17 cellular contexts compared by ENCODE assay signal in the genomic region with DNA sequence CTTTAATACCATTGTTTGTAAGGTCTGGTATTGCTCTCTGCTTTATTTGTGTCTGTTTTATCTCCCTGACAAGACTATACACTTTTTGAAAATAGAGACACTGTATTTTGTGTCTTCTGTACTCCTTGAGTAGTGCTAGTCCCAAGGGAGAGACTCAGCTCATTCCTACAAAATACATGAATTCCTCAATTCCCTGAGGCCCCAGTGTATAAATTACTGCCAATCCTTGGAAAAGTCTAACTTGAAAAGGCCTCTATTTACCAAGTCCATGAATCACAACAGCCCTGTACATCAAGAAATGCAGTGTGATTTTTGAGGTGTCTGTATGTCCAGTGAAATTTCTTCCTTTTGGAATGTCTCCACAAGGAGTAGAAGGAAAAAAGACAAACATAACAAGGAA. TPM values are rescaled to one million over a fixed set of nuclear protein-coding genes. Genes with fewer than 3 reads are reported as not detected.
DNase-seq lines count a peak whose midpoint lies in the region; ATAC-seq, FAIRE-seq and TF ChIP-seq lines count a peak whose summit lies in the region.
"Had no signal": no experiment of that assay in that cellular context is flagged by ENCODE, and none has a peak within 500 bp of the region (broad histone marks: within the 10 kb centered on the region; RNA-seq: fewer than 3 reads in every experiment).

No MANE protein-coding gene starts in this region.

- TF ChIP-seq RAD21 in A549 (conservative IDR thresholded peaks at IDR 0.05 in 1 of 2, IDR thresholded peaks at IDR 0.05 in 1 of 2), result no peak

- H3K36me3 ChIP-seq in GM23248 (ENCODE audit: low read depth), result no peaks in the 10 kb centered on the region

- H3K4me1 ChIP-seq in A549 (peaks cover 69% of the 10 kb centered on the region), GM23248 (ENCODE audit: insufficient read depth) (peaks cover 47% of the 10 kb centered on the region)

- peak in 1 of 2 experiments; percentile 19; a peak in 1 of 6 replicates for ATAC-seq in A549
- ATAC-seq in HG02981 (IDR thresholded peaks at IDR 0.05; ENCODE audit: unreplicated experiment), result no peak

- H4K20me1 ChIP-seq in GM23248 (ENCODE audit: insufficient read depth), result no peaks in the 10 kb centered on the region

- H3K79me2 ChIP-seq in GM23248 (ENCODE audit: insufficient read depth), result no peaks in the 10 kb centered on the region

- peaks cover 5% of the 10 kb centered on the region; the same call in 1 of the 2 replicates for H3K9me2 ChIP-seq in GM23248 (ENCODE audit: insufficient read depth)

- H3K27me3 ChIP-seq in GM23248 (replicated peaks; ENCODE audit: insufficient read depth), result no peaks in the 10 kb centered on the region

- DNase-seq in A549 (ENCODE audit: low read depth in 1 of 2, low spot score in 1 of 2), result peak in 1 of 2 experiments; percentile 31
- DNase-seq in GM23248, result peak; percentile 28
- peak; percentile 17 for DNase-seq in choroid plexus epithelial cell (ENCODE audit: low read depth)
- DNase-seq in hepatic stellate cell (ENCODE audit: low spot score), result peak; percentile 55
- no peak for DNase-seq in activated CD4-positive, CD25-positive, alpha-beta regulatory T cell treated with anti-CD3 and anti-CD28 coated beads, Interleukin-2, amount 50 U/mL, for 72 hours
- no peak for DNase-seq in putamen (ENCODE audit: low spot score)
- no peak for DNase-seq in germinal center (ENCODE audit: low spot score)
- DNase-seq: C1 segment of cervical spinal cord, DND-41, GDM1, GOT3, NCI-H187 treated with DMSO at 0.1 percent for 48 hours, NCI-H69, SIG-M5 had no signal

- no peak overlapping the region for H2AFZ ChIP-seq in GM23248

- TF ChIP-seq POLR2A in A549 (IDR thresholded peaks at IDR 0.05; ENCODE audit: low read length), result no peak

- TF ChIP-seq CTCF in A549 (IDR thresholded peaks at IDR 0.05) (no peak), choroid plexus epithelial cell (conservative IDR thresholded peaks at IDR 0.05; ENCODE audit: low read depth, low read length) (no peak)

- in situ Hi-C loops in GM23248 (cut with MboI), result no loop called here

- H3K27ac ChIP-seq in A549, result peak overlapping the region; percentile 60 to 68
- H3K27ac ChIP-seq in GM23248, result no peak overlapping the region
- H3K27ac ChIP-seq: 22Rv1 had no signal

- H3F3A ChIP-seq in GM23248 (ENCODE audit: insufficient read depth), result peaks cover 26% of the 10 kb centered on the region

- H3K9ac ChIP-seq in GM23248, result no peak overlapping the region

- H3K4me2 ChIP-seq in A549 (peak overlapping the region; percentile 40), GM23248 (ENCODE audit: unreplicated experiment) (no peak overlapping the region)

- FAIRE-seq in A549 (lab: Jason Lieb, UNC), result no peak
- FAIRE-seq: GM12892 had no signal

- POLR2A ChIA-PET in A549 (lab: Yijun Ruan, JAX), result no interaction called here

- H3K9me3 ChIP-seq in A549 (no peaks in the 10 kb centered on the region), GM23248 (ENCODE audit: low read depth) (no peaks in the 10 kb centered on the region)

- H3K4me3 ChIP-seq in A549, result no peak overlapping the region
- no peak overlapping the region for H3K4me3 ChIP-seq in GM23248
- H3K4me3 ChIP-seq in choroid plexus epithelial cell (ENCODE audit: low read depth, low read length), result no peak overlapping the region

- CTCF ChIA-PET in A549 (lab: Yijun Ruan, JAX), result interaction anchor here (3.8 kb wide), 1 partner anchor 34 kb away, joined by 12 read pairs; the partner anchor contains the start of gene NEDD4L

- no peak for TF ChIP-seq EP300 in A549 (IDR thresholded peaks at IDR 0.05)

TF ChIP-seq in A549, 52 proteins besides CTCF, POLR2A, EP300 and RAD21:
- no peak for TF ChIP-seq NR3C1 (IDR thresholded peaks at IDR 0.05)
- TF ChIP-seq FOSL2 (IDR thresholded peaks at IDR 0.05), result no peak
- 0 out of 2 replicates have a peak, but pooled peaks have one; percentile 27 for TF ChIP-seq FOSL2 (CRISPR knock-in tag; IDR thresholded peaks at IDR 0.05)

RNA-seq across cellular contexts. Expression of gene NEDD4L, which starts 34.9 kb away (rescaled TPM):
- 36.5 TPM in 2 replicates for polyA plus RNA-seq in A549 (2011; rRNA removed)
- 24.0 and 26.7 TPM in 2 replicates for polyA plus RNA-seq in A549 (2012; cell fraction: cytosol; rRNA removed)
- polyA plus RNA-seq in A549 (2012; cell fraction: nucleus; rRNA removed), result 36.6 and 42.2 TPM in 2 replicates
- polyA plus RNA-seq in A549 (2017; fragmentation: RNase III; extraction: RNeasy Plus Mini Kit Qiagen cat#74134 plus additional on column Dnase treatment), result 18.0 to 22.6 TPM (median 21.7 TPM) in 3 replicates
- polyA minus RNA-seq in A549 (2011; rRNA and poly(A)+ RNA removed), result 42.8 and 47.3 TPM in 2 replicates
- total RNA-seq in GM23248 (2014; rRNA removed; shearing (Covaris generic)), result 6.1 and 7.1 TPM in 2 replicates
- polyA plus RNA-seq in GM23248 (2016; fragmentation: Nextera tagmentation; extraction: Ambion mirVana), result 3.2 and 3.7 TPM in 2 replicates

Comparison
In these comparisons a context has a peak if more than half of its experiments do, and no peak if none do; other contexts are left out.
1. DNase-seq: peak in GM23248 (single experiment), choroid plexus epithelial cell (single experiment) and hepatic stellate cell (single experiment); none in activated CD4-positive, CD25-positive, alpha-beta regulatory T cell treated with anti-CD3 and anti-CD28 coated beads, Interleukin-2, amount 50 U/mL, for 72 hours (single experiment), putamen (single experiment) and germinal center (single experiment).